Comparison of ENCODE assay signal across 1 cellular context in the genomic region with DNA sequence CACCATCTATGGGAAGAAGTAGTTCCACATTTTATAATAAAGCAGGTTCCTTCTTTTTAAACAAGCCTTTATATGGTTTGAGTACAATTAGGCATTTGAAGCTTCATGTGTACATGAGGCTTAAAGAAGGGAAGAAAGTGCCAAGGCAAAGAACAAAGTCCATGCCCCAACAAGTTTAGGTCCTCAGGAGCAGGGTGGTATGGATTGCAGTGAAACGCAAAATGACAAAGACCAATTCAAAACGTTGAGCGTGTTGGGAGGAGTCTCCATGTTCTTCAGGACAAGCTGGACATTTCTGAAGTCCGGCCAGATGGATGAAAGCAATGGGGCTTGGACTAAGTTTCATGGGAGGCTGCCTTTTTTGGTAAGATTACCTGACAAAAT.
TF ChIP-seq lines count a peak whose summit lies in the region.

No MANE protein-coding gene starts in this region.

TF ChIP-seq in HepG2, 621 proteins besides CTCF, POLR2A, EP300 and RAD21 (continued from another document and continues in another):
- TF ChIP-seq, protein P1, sequence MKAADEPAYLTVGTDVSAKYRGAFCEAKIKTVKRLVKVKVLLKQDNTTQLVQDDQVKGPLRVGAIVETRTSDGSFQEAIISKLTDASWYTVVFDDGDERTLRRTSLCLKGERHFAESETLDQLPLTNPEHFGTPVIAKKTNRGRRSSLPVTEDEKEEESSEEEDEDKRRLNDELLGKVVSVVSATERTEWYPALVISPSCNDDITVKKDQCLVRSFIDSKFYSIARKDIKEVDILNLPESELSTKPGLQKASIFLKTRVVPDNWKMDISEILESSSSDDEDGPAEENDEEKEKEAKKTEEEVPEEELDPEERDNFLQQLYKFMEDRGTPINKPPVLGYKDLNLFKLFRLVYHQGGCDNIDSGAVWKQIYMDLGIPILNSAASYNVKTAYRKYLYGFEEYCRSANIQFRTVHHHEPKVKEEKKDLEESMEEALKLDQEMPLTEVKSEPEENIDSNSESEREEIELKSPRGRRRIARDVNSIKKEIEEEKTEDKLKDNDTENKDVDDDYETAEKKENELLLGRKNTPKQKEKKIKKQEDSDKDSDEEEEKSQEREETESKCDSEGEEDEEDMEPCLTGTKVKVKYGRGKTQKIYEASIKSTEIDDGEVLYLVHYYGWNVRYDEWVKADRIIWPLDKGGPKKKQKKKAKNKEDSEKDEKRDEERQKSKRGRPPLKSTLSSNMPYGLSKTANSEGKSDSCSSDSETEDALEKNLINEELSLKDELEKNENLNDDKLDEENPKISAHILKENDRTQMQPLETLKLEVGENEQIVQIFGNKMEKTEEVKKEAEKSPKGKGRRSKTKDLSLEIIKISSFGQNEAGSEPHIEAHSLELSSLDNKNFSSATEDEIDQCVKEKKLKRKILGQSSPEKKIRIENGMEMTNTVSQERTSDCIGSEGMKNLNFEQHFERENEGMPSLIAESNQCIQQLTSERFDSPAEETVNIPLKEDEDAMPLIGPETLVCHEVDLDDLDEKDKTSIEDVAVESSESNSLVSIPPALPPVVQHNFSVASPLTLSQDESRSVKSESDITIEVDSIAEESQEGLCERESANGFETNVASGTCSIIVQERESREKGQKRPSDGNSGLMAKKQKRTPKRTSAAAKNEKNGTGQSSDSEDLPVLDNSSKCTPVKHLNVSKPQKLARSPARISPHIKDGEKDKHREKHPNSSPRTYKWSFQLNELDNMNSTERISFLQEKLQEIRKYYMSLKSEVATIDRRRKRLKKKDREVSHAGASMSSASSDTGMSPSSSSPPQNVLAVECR (CRISPR knock-in tag; IDR thresholded peaks at IDR 0.05; ENCODE audit: borderline replicate concordance), result no peak
- no peak; the same call in 1 of the 2 replicates for TF ChIP-seq ZNF598 (CRISPR knock-in tag; IDR thresholded peaks at IDR 0.05; ENCODE audit: borderline replicate concordance)
- no peak for TF ChIP-seq NR2C2 (CRISPR knock-in tag; IDR thresholded peaks at IDR 0.05; ENCODE audit: borderline replicate concordance)
- no peak for TF ChIP-seq ZNF776 (CRISPR knock-in tag; IDR thresholded peaks at IDR 0.05)
- no peak for TF ChIP-seq ESRRA (CRISPR knock-in tag; IDR thresholded peaks at IDR 0.05; ENCODE audit: low read depth)
- TF ChIP-seq ZNF605 (CRISPR knock-in tag; IDR thresholded peaks at IDR 0.05), result 0 out of 2 replicates have a peak, but pooled peaks have one; percentile 24
- TF ChIP-seq ZNF234 (CRISPR knock-in tag; conservative IDR thresholded peaks at IDR 0.05), result no peak
- no peak for TF ChIP-seq ZNF879 (CRISPR knock-in tag; IDR thresholded peaks at IDR 0.05)
- no peak for TF ChIP-seq MYNN (CRISPR knock-in tag; IDR thresholded peaks at IDR 0.05; ENCODE audit: low read depth)
- TF ChIP-seq, protein P2, sequence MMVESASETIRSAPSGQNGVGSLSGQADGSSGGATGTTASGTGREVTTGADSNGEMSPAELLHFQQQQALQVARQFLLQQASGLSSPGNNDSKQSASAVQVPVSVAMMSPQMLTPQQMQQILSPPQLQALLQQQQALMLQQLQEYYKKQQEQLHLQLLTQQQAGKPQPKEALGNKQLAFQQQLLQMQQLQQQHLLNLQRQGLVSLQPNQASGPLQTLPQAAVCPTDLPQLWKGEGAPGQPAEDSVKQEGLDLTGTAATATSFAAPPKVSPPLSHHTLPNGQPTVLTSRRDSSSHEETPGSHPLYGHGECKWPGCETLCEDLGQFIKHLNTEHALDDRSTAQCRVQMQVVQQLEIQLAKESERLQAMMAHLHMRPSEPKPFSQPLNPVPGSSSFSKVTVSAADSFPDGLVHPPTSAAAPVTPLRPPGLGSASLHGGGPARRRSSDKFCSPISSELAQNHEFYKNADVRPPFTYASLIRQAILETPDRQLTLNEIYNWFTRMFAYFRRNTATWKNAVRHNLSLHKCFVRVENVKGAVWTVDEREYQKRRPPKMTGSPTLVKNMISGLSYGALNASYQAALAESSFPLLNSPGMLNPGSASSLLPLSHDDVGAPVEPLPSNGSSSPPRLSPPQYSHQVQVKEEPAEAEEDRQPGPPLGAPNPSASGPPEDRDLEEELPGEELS (CRISPR knock-in tag; IDR thresholded peaks at IDR 0.05), result peak; percentile 55; the same call in 1 of the 2 replicates
- no peak for TF ChIP-seq ZNF10 (CRISPR knock-in tag; IDR thresholded peaks at IDR 0.05; ENCODE audit: borderline replicate concordance, low read depth)
- TF ChIP-seq ATF7-NPFF (CRISPR knock-in tag; IDR thresholded peaks at IDR 0.05; ENCODE audit: low read depth), result no peak
- no peak for TF ChIP-seq ZNF354B (CRISPR knock-in tag; IDR thresholded peaks at IDR 0.05)
- TF ChIP-seq EED (CRISPR knock-in tag; IDR thresholded peaks at IDR 0.05), result no peak
- peak; percentile 52; the same call in 1 of the 2 replicates for TF ChIP-seq FOXO1 (CRISPR knock-in tag; IDR thresholded peaks at IDR 0.05)
- no peak for TF ChIP-seq KAT8 (CRISPR knock-in tag; IDR thresholded peaks at IDR 0.05)
- TF ChIP-seq ZZZ3 (CRISPR knock-in tag; IDR thresholded peaks at IDR 0.05; ENCODE audit: borderline replicate concordance), result no peak
- no peak for TF ChIP-seq HCFC1 (IDR thresholded peaks at IDR 0.05; ENCODE audit: low read depth, low read length)
- no peak for TF ChIP-seq RELA (CRISPR knock-in tag; IDR thresholded peaks at IDR 0.05)
- TF ChIP-seq MIER3 (CRISPR knock-in tag; IDR thresholded peaks at IDR 0.05; ENCODE audit: borderline replicate concordance), result no peak
- TF ChIP-seq ZFP62 (CRISPR knock-in tag; IDR thresholded peaks at IDR 0.05), result no peak
- no peak for TF ChIP-seq SNAPC2 (CRISPR knock-in tag; IDR thresholded peaks at IDR 0.05)
- no peak for TF ChIP-seq CAMTA2 (CRISPR knock-in tag; IDR thresholded peaks at IDR 0.05; ENCODE audit: borderline replicate concordance)
- no peak for TF ChIP-seq ZNF333 (CRISPR knock-in tag; IDR thresholded peaks at IDR 0.05; ENCODE audit: borderline replicate concordance)
- TF ChIP-seq, protein P3, sequence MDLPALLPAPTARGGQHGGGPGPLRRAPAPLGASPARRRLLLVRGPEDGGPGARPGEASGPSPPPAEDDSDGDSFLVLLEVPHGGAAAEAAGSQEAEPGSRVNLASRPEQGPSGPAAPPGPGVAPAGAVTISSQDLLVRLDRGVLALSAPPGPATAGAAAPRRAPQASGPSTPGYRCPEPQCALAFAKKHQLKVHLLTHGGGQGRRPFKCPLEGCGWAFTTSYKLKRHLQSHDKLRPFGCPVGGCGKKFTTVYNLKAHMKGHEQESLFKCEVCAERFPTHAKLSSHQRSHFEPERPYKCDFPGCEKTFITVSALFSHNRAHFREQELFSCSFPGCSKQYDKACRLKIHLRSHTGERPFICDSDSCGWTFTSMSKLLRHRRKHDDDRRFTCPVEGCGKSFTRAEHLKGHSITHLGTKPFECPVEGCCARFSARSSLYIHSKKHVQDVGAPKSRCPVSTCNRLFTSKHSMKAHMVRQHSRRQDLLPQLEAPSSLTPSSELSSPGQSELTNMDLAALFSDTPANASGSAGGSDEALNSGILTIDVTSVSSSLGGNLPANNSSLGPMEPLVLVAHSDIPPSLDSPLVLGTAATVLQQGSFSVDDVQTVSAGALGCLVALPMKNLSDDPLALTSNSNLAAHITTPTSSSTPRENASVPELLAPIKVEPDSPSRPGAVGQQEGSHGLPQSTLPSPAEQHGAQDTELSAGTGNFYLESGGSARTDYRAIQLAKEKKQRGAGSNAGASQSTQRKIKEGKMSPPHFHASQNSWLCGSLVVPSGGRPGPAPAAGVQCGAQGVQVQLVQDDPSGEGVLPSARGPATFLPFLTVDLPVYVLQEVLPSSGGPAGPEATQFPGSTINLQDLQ (CRISPR knock-in tag; IDR thresholded peaks at IDR 0.05), result no peak
- peak; percentile 75 for TF ChIP-seq NCOA2 (CRISPR knock-in tag; IDR thresholded peaks at IDR 0.05)
- TF ChIP-seq, protein P4, sequence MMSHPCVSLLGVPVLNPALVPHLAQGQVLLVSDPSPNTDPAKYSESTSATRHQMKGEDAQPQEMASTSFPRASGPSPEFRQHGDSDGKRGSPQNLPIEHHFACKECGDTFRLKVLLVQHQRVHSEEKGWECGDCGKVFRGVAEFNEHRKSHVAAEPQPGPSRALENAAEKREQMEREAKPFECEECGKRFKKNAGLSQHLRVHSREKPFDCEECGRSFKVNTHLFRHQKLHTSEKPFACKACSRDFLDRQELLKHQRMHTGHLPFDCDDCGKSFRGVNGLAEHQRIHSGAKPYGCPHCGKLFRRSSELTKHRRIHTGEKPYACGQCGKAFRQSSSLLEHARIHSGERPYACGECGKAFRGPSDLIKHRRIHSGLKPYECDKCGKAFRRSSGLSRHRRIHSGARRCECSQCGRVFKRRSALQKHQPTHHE (CRISPR knock-in tag; IDR thresholded peaks at IDR 0.05; ENCODE audit: borderline replicate concordance), result no peak
- TF ChIP-seq SKI (IDR thresholded peaks at IDR 0.05; ENCODE audit: partially characterized antibody), result no peak
- no peak for TF ChIP-seq RORA (CRISPR knock-in tag; IDR thresholded peaks at IDR 0.05)
- TF ChIP-seq CHD4 (IDR thresholded peaks at IDR 0.05; ENCODE audit: borderline replicate concordance, low read length), result no peak
- TF ChIP-seq, protein P5, sequence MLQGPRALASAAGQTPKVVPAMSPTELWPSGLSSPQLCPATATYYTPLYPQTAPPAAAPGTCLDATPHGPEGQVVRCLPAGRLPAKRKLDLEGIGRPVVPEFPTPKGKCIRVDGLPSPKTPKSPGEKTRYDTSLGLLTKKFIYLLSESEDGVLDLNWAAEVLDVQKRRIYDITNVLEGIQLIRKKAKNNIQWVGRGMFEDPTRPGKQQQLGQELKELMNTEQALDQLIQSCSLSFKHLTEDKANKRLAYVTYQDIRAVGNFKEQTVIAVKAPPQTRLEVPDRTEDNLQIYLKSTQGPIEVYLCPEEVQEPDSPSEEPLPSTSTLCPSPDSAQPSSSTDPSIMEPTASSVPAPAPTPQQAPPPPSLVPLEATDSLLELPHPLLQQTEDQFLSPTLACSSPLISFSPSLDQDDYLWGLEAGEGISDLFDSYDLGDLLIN (CRISPR knock-in tag; IDR thresholded peaks at IDR 0.05; ENCODE audit: borderline replicate concordance), result no peak
- TF ChIP-seq ATF7 (IDR thresholded peaks at IDR 0.05), result no peak
- TF ChIP-seq ATF7 (CRISPR knock-in tag; IDR thresholded peaks at IDR 0.05), result no peak
- TF ChIP-seq TBX3 (IDR thresholded peaks at IDR 0.05; ENCODE audit: borderline replicate concordance), result no peak
- TF ChIP-seq, protein P6, sequence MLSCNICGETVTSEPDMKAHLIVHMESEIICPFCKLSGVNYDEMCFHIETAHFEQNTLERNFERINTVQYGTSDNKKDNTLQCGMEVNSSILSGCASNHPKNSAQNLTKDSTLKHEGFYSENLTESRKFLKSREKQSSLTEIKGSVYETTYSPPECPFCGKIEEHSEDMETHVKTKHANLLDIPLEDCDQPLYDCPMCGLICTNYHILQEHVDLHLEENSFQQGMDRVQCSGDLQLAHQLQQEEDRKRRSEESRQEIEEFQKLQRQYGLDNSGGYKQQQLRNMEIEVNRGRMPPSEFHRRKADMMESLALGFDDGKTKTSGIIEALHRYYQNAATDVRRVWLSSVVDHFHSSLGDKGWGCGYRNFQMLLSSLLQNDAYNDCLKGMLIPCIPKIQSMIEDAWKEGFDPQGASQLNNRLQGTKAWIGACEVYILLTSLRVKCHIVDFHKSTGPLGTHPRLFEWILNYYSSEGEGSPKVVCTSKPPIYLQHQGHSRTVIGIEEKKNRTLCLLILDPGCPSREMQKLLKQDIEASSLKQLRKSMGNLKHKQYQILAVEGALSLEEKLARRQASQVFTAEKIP (CRISPR knock-in tag; IDR thresholded peaks at IDR 0.05; ENCODE audit: borderline replicate concordance), result no peak
- TF ChIP-seq, protein P7, sequence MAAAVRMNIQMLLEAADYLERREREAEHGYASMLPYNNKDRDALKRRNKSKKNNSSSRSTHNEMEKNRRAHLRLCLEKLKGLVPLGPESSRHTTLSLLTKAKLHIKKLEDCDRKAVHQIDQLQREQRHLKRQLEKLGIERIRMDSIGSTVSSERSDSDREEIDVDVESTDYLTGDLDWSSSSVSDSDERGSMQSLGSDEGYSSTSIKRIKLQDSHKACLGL (CRISPR knock-in tag; IDR thresholded peaks at IDR 0.05), result no peak
- no peak for TF ChIP-seq SMARCE1 (IDR thresholded peaks at IDR 0.05; ENCODE audit: borderline replicate concordance)
- TF ChIP-seq, protein P8, sequence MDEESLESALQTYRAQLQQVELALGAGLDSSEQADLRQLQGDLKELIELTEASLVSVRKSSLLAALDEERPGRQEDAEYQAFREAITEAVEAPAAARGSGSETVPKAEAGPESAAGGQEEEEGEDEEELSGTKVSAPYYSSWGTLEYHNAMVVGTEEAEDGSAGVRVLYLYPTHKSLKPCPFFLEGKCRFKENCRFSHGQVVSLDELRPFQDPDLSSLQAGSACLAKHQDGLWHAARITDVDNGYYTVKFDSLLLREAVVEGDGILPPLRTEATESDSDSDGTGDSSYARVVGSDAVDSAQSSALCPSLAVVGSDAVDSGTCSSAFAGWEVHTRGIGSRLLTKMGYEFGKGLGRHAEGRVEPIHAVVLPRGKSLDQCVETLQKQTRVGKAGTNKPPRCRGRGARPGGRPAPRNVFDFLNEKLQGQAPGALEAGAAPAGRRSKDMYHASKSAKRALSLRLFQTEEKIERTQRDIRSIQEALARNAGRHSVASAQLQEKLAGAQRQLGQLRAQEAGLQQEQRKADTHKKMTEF (CRISPR knock-in tag; IDR thresholded peaks at IDR 0.05), result 0 out of 2 replicates have a peak, but pooled peaks have one; percentile 17
- no peak for TF ChIP-seq ZNF282 (IDR thresholded peaks at IDR 0.05; ENCODE audit: partially characterized antibody)
- TF ChIP-seq, protein P9, sequence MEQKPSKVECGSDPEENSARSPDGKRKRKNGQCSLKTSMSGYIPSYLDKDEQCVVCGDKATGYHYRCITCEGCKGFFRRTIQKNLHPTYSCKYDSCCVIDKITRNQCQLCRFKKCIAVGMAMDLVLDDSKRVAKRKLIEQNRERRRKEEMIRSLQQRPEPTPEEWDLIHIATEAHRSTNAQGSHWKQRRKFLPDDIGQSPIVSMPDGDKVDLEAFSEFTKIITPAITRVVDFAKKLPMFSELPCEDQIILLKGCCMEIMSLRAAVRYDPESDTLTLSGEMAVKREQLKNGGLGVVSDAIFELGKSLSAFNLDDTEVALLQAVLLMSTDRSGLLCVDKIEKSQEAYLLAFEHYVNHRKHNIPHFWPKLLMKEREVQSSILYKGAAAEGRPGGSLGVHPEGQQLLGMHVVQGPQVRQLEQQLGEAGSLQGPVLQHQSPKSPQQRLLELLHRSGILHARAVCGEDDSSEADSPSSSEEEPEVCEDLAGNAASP (CRISPR knock-in tag; IDR thresholded peaks at IDR 0.05; ENCODE audit: borderline replicate concordance), result peak; percentile 64; the same call in 1 of the 2 replicates
- TF ChIP-seq, protein P10, sequence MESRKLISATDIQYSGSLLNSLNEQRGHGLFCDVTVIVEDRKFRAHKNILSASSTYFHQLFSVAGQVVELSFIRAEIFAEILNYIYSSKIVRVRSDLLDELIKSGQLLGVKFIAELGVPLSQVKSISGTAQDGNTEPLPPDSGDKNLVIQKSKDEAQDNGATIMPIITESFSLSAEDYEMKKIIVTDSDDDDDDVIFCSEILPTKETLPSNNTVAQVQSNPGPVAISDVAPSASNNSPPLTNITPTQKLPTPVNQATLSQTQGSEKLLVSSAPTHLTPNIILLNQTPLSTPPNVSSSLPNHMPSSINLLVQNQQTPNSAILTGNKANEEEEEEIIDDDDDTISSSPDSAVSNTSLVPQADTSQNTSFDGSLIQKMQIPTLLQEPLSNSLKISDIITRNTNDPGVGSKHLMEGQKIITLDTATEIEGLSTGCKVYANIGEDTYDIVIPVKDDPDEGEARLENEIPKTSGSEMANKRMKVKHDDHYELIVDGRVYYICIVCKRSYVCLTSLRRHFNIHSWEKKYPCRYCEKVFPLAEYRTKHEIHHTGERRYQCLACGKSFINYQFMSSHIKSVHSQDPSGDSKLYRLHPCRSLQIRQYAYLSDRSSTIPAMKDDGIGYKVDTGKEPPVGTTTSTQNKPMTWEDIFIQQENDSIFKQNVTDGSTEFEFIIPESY (CRISPR knock-in tag; IDR thresholded peaks at IDR 0.05), result no peak
